In genomic region chr10:125144209-125144608, GRCh38 we compare ENCODE assay signal across 16 cellular contexts. TPM values are rescaled to one million over a fixed set of nuclear protein-coding genes. Genes with fewer than 3 reads are reported as not detected.
DNase-seq lines count a peak whose midpoint lies in the region; ATAC-seq and TF ChIP-seq lines count a peak whose summit lies in the region.
"Had no signal": no experiment of that assay in that cellular context is flagged by ENCODE, and none has a peak within 500 bp of the region (broad histone marks: within the 10 kb centered on the region; RNA-seq: fewer than 3 reads in every experiment).

No MANE protein-coding gene starts in this region.

- H3K4me1 Mint-ChIP-seq in MCF 10A (ENCODE audit: insufficient read depth, unreplicated experiment), result peaks cover 43% of the 10 kb centered on the region
- peaks cover 10 to 37% (median 30%) of the 10 kb centered on the region in 3 donors for H3K4me1 Mint-ChIP-seq in naive B cell
- H3K4me1 Mint-ChIP-seq: CD4-positive, alpha-beta memory T cell had no signal

- intact Hi-C loops in breast epithelium (cut with DNase I; ENCODE audit: low total_unique reads), result no loop called here
- intact Hi-C loops in MCF 10A (cut with micrococcal nuclease), result no loop called here

- no peak for ATAC-seq in naive B cell (ENCODE audit: low read depth in 2 of 2)
- ATAC-seq in GM21576 (IDR thresholded peaks at IDR 0.05; ENCODE audit: unreplicated experiment), result no peak
- ATAC-seq: PC-3 had no signal

- no peak for TF ChIP-seq POLR2A in breast epithelium (IDR thresholded peaks at IDR 0.05)

- H3K4me1 ChIP-seq in breast epithelium, result peaks cover 7 to 23% of the 10 kb centered on the region in 2 donors

- CTCF ChIA-PET in MCF 10A (lab: Yijun Ruan, JAX), result interaction anchor here (1.2 to 1.8 kb wide), 3 partner anchors 20 to 90 kb away, joined by 3 to 8 read pairs (median 4); no protein-coding TSS in a partner anchor

- POLR2A ChIA-PET in MCF 10A (lab: Yijun Ruan, JAX), result interaction anchor here (1.1 to 3.8 kb wide), 2 partner anchors 14 to 20 kb away, joined by 4 to 28 read pairs; no protein-coding TSS in a partner anchor

- H3K9me3 ChIP-seq in breast epithelium, result no peaks in the 10 kb centered on the region
- H3K9me3 ChIP-seq: tibial nerve had no signal

- TF ChIP-seq CTCF in breast epithelium (IDR thresholded peaks at IDR 0.05) (no peak), MCF 10A (IDR thresholded peaks at IDR 0.05; ENCODE audit: unreplicated experiment) (no peak), epithelial cell of proximal tubule (conservative IDR thresholded peaks at IDR 0.05; ENCODE audit: low read depth, low read length) (no peak)

- H3K4me3 ChIP-seq in breast epithelium (no peak overlapping the region), epithelial cell of proximal tubule (ENCODE audit: low read depth, low read length) (peak overlapping the region; percentile 9)
- H3K4me3 ChIP-seq: tibial nerve had no signal

- H3K36me3 ChIP-seq in breast epithelium, result no peaks in the 10 kb centered on the region

- DNase-seq in breast epithelium (ENCODE audit: low spot score in 2 of 2), result no peak
- DNase-seq in MCF 10A (ENCODE audit: unreplicated experiment), result no peak
- no peak for DNase-seq in epithelial cell of proximal tubule (ENCODE audit: low read depth)
- no peak for DNase-seq in naive B cell
- DNase-seq in DMS53 (lab: John Stamatoyannopoulos, UW), result no peak
- DNase-seq in NCI-H748 (lab: John Stamatoyannopoulos, UW; ENCODE audit: unreplicated experiment), result no peak
- no peak for DNase-seq in NCI-H774 (lab: John Stamatoyannopoulos, UW)
- DNase-seq: activated CD4-positive, alpha-beta T cell treated with anti-CD3 and anti-CD28 coated beads for 1 hour; activated effector memory CD4-positive, alpha-beta T cell treated with anti-CD3 and anti-CD28 coated beads, Interleukin-2, amount 50 U/mL, for 16 hours; CD4-positive, alpha-beta memory T cell; KG1; NCI-H524; PC-3; stimulated activated CD4-positive, alpha-beta T cell treated with anti-CD3 and anti-CD28 coated beads, Interleukin-4, amount 100 ng/mL, for 4 hours had no signal

- H3K36me3 Mint-ChIP-seq in MCF 10A (ENCODE audit: insufficient read depth, unreplicated experiment) (peaks cover 21% of the 10 kb centered on the region), naive B cell (peaks cover 0 to 8% of the 10 kb centered on the region in 2 donors)
- H3K36me3 Mint-ChIP-seq: CD4-positive, alpha-beta memory T cell had no signal

- H3K9me3 Mint-ChIP-seq in MCF 10A (ENCODE audit: unreplicated experiment) (no peaks in the 10 kb centered on the region), naive B cell (no peaks in the 10 kb centered on the region)
- H3K9me3 Mint-ChIP-seq: CD4-positive, alpha-beta memory T cell had no signal

- no peaks in the 10 kb centered on the region for H3K27me3 ChIP-seq in breast epithelium
- H3K27me3 ChIP-seq: tibial nerve had no signal

- H3K27ac ChIP-seq in breast epithelium, result peak overlapping the region; percentile 2 to 64

- H3K27me3 Mint-ChIP-seq in MCF 10A (ENCODE audit: insufficient read depth, unreplicated experiment), result no peaks in the 10 kb centered on the region
- peaks cover 54 to 75% (median 64%) of the 10 kb centered on the region in 3 donors for H3K27me3 Mint-ChIP-seq in naive B cell

- H3K4me3 Mint-ChIP-seq in MCF 10A (ENCODE audit: unreplicated experiment) (no peak overlapping the region), naive B cell (peak overlapping the region in 5 of 8 donors; percentile 13 to 73 (median 49))
- H3K4me3 Mint-ChIP-seq: CD4-positive, alpha-beta memory T cell had no signal

- H3K27ac Mint-ChIP-seq in MCF 10A (ENCODE audit: low read depth, unreplicated experiment) (no peak overlapping the region), naive B cell (no peak overlapping the region)
- H3K27ac Mint-ChIP-seq: CD4-positive, alpha-beta memory T cell had no signal

- no TSS peak for BruUV-seq in MCF 10A (replicated peaks; lab: Mats Ljungman, UMichigan)

RNA-seq across cellular contexts. Expression of gene CTBP2, which starts 16.2 kb away (rescaled TPM):
- total RNA-seq in breast epithelium, result 10 to 100 TPM; 53.1 to 91.2 (median 65.9) TPM
- total RNA-seq in MCF 10A (2022), result 129 and 152 TPM in 2 replicates
- 57.3 and 106 TPM in 2 replicates for total RNA-seq in epithelial cell of proximal tubule
- 1 to 10 TPM in 1 of 6 donors, under 1 TPM in 4, not detected in 1; 0.11 to 2.1 (median 0.40) TPM for polyA plus RNA-seq in naive B cell (ENCODE audit: low read depth in 6 of 6)
